In genomic region chr5:9408964-9409363, GRCh38 we compare ENCODE assay signal across 2 cellular contexts.
TF ChIP-seq lines count a peak whose summit lies in the region.

No MANE protein-coding gene starts in this region.

TF ChIP-seq in liver, 16 proteins besides CTCF, POLR2A, EP300 and RAD21 (continued from another document):
- TF ChIP-seq ZBTB33 (IDR thresholded peaks at IDR 0.05) = peak; percentile 53
- TF ChIP-seq GABPA (IDR thresholded peaks at IDR 0.05 in 1 of 2, conservative IDR thresholded peaks at IDR 0.05 in 1 of 2) = no peak
- TF ChIP-seq JUND (IDR thresholded peaks at IDR 0.05) = peak; percentile 70 to 83
- peak; percentile 48 for TF ChIP-seq ATF3 (IDR thresholded peaks at IDR 0.05)
- peak; percentile 50 for TF ChIP-seq FOXA1 (IDR thresholded peaks at IDR 0.05)
- TF ChIP-seq REST (IDR thresholded peaks at IDR 0.05) = peak; percentile 82
- TF ChIP-seq HNF4A (conservative IDR thresholded peaks at IDR 0.05) = peak; percentile 71 to 78
- TF ChIP-seq RXRA (IDR thresholded peaks at IDR 0.05) = peak; percentile 67 to 83
- TF ChIP-seq EGR1 (IDR thresholded peaks at IDR 0.05; ENCODE audit: low read depth in 2 of 2) = no peak
- TF ChIP-seq FOXA2 (IDR thresholded peaks at IDR 0.05) = peak; percentile 60
- no peak for TF ChIP-seq HNF4G (IDR thresholded peaks at IDR 0.05)
- no peak for TF ChIP-seq NR2F2 (IDR thresholded peaks at IDR 0.05)
- no peak for TF ChIP-seq TAF1 (conservative IDR thresholded peaks at IDR 0.05)
- TF ChIP-seq SP1 (IDR thresholded peaks at IDR 0.05) = peak; percentile 92
TF ChIP-seq in liver: peak in this region for 11.

TF ChIP-seq in HepG2, 621 proteins besides CTCF, POLR2A, EP300 and RAD21 (continued from another document):
- TF ChIP-seq MTERF4 (CRISPR knock-in tag; IDR thresholded peaks at IDR 0.05) (no peak), ZKSCAN8 (CRISPR knock-in tag; IDR thresholded peaks at IDR 0.05; ENCODE audit: borderline replicate concordance) (no peak), CENPBD1 (CRISPR knock-in tag; IDR thresholded peaks at IDR 0.05; ENCODE audit: borderline replicate concordance, low read depth) (no peak), POGZ (CRISPR knock-in tag; IDR thresholded peaks at IDR 0.05) (no peak), SALL1 (CRISPR knock-in tag; IDR thresholded peaks at IDR 0.05) (no peak), ZNF710 (CRISPR knock-in tag; IDR thresholded peaks at IDR 0.05; ENCODE audit: borderline replicate concordance) (no peak), TFDP2 (CRISPR knock-in tag; IDR thresholded peaks at IDR 0.05) (no peak), ETS1 (CRISPR knock-in tag; IDR thresholded peaks at IDR 0.05) (no peak), PRDM15 (CRISPR knock-in tag; IDR thresholded peaks at IDR 0.05) (no peak)
